In the genomic region with DNA sequence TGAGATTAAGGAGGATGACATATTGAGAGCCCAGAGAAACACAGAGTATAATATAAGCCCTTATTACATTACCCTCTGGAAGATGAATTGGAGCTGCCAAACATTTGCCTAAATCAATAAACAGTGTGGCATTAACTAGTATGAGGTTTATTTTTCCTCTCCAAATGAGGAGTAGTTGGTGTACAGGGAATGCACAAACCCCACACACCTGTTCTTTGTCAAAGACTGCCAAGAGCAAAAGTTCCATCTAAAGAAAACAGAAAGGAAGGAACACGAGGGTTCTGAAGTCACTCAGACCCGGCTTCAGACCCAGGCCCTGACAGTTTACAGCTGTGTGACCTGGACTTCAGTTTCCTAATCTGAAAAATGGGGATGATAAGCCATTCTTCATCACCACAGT, we compare ENCODE assay signal across 26 cellular contexts.
DNase-seq lines count a peak whose midpoint lies in the region; TF ChIP-seq lines count a peak whose summit lies in the region.
"Had no signal": no experiment of that assay in that cellular context is flagged by ENCODE, and none has a peak within 500 bp of the region (broad histone marks: within the 10 kb centered on the region; RNA-seq: fewer than 3 reads in every experiment).

No MANE protein-coding gene starts in this region.

- no peak overlapping the region for H3K4me3 Mint-ChIP-seq in neural progenitor cell
- H3K4me3 Mint-ChIP-seq: CD14-positive monocyte; CD4-positive, alpha-beta memory T cell; CD4-positive, CD25-positive, alpha-beta regulatory T cell; CD8-positive, alpha-beta memory T cell had no signal

- no peaks in the 10 kb centered on the region for H3K27me3 ChIP-seq in neural progenitor cell
- H3K27me3 ChIP-seq: BE2C, BLaER1 had no signal

- TF ChIP-seq CTCF in neural progenitor cell (IDR thresholded peaks at IDR 0.05) = no peak

- H3K4me3 ChIP-seq in neural progenitor cell = no peak overlapping the region
- H3K4me3 ChIP-seq: BLaER1, GM12878 had no signal

- H3F3A ChIP-seq in neural progenitor cell (ENCODE audit: low read depth) = peaks cover 21% of the 10 kb centered on the region

- no peak overlapping the region for H3K27ac Mint-ChIP-seq in neural progenitor cell
- H3K27ac Mint-ChIP-seq: CD14-positive monocyte; CD4-positive, alpha-beta memory T cell; CD4-positive, CD25-positive, alpha-beta regulatory T cell; CD8-positive, alpha-beta memory T cell had no signal

- no peaks in the 10 kb centered on the region for H3K36me3 Mint-ChIP-seq in neural progenitor cell
- H3K36me3 Mint-ChIP-seq: CD14-positive monocyte; CD4-positive, alpha-beta memory T cell; CD4-positive, CD25-positive, alpha-beta regulatory T cell; CD8-positive, alpha-beta memory T cell had no signal

- no peaks in the 10 kb centered on the region for H3K36me3 ChIP-seq in neural progenitor cell
- H3K36me3 ChIP-seq: BE2C, BLaER1 had no signal

- H3K79me2 ChIP-seq in neural progenitor cell (ENCODE audit: low read depth) = no peaks in the 10 kb centered on the region

- H3K27ac ChIP-seq in neural progenitor cell = no peak overlapping the region
- H3K27ac ChIP-seq: BLaER1 had no signal

- peaks cover 27% of the 10 kb centered on the region for H3K4me1 ChIP-seq in neural progenitor cell
- H3K4me1 ChIP-seq: BE2C, BLaER1 had no signal

- H3K9me3 ChIP-seq in neural progenitor cell (ENCODE audit: low read depth) = no peaks in the 10 kb centered on the region
- H3K9me3 ChIP-seq: BE2C, BLaER1 had no signal

- H3K9me3 Mint-ChIP-seq in neural progenitor cell = no peaks in the 10 kb centered on the region

- H4K20me1 ChIP-seq in neural progenitor cell (ENCODE audit: low read depth) = peaks cover 7% of the 10 kb centered on the region

- no peak overlapping the region for H3K4me2 ChIP-seq in neural progenitor cell
- H3K4me2 ChIP-seq: BLaER1 had no signal

- H3K4me1 Mint-ChIP-seq in neural progenitor cell = peaks cover 15% of the 10 kb centered on the region
- H3K4me1 Mint-ChIP-seq: CD14-positive monocyte; CD4-positive, alpha-beta memory T cell; CD4-positive, CD25-positive, alpha-beta regulatory T cell; CD8-positive, alpha-beta memory T cell had no signal

- no peak overlapping the region for H2AFZ ChIP-seq in neural progenitor cell (replicated peaks)

- no peaks in the 10 kb centered on the region for H3K27me3 Mint-ChIP-seq in neural progenitor cell (ENCODE audit: insufficient read depth, low read depth)
- H3K27me3 Mint-ChIP-seq: CD4-positive, alpha-beta memory T cell; CD4-positive, CD25-positive, alpha-beta regulatory T cell had no signal

- H3K9ac ChIP-seq in neural progenitor cell = no peak overlapping the region
- H3K9ac ChIP-seq: BLaER1 had no signal

- peak; percentile 38 for DNase-seq in NCI-H82 (lab: John Stamatoyannopoulos, UW)
- DNase-seq in NCI-H82 treated with DMSO at 0.1 percent for 48 hours (lab: John Stamatoyannopoulos, UW; ENCODE audit: unreplicated experiment) = no peak
- peak; percentile 58 for DNase-seq in LHCN-M2 (ENCODE audit: low read depth)
- peak; percentile 64 to 71 for DNase-seq in NCI-H526 (lab: John Stamatoyannopoulos, UW)
- DNase-seq in myocyte (ENCODE audit: low read depth) = peak; percentile 55
- no peak for DNase-seq in retina
- no peak for DNase-seq in neural progenitor cell (ENCODE audit: low spot score)
- DNase-seq in NCI-H510A (lab: John Stamatoyannopoulos, UW) = no peak
- DNase-seq: 8988T; ACHN; BE2C; C1 segment of cervical spinal cord; CD4-positive, alpha-beta memory T cell; CD4-positive, CD25-positive, alpha-beta regulatory T cell; CD8-positive, alpha-beta memory T cell; COR-L47; DMS 273 treated with DMSO at 0.1 percent for 48 hours; DMS153; DMS53; DMS79; DND-41; EL; GDM1 had no signal

Comparison
In these comparisons a context has a peak if more than half of its experiments do, and no peak if none do; other contexts are left out.
1. DNase-seq: peak in NCI-H82 (single experiment), LHCN-M2 (single experiment), NCI-H526 (2 of 2) and myocyte (single experiment); none in NCI-H82 treated with DMSO at 0.1 percent for 48 hours (single experiment), retina (single experiment), neural progenitor cell (single experiment) and NCI-H510A (single experiment).